ENCODE assay signal across 19 cellular contexts in genomic region chr16:50594332-50595260, GRCh38. TPM values are rescaled to one million over a fixed set of nuclear protein-coding genes. Genes with fewer than 3 reads are reported as not detected.
DNase-seq lines count a peak whose midpoint lies in the region; ATAC-seq, FAIRE-seq and TF ChIP-seq lines count a peak whose summit lies in the region.
"Had no signal": no experiment of that assay in that cellular context is flagged by ENCODE, and none has a peak within 500 bp of the region (broad histone marks: within the 10 kb centered on the region; RNA-seq: fewer than 3 reads in every experiment).

No MANE protein-coding gene starts in this region.

- H3K4me3 ChIP-seq in HepG2 (replicated peaks in 1 of 3; ENCODE audit: insufficient read depth in 1 of 3, low read depth in 2 of 3, low read length in 3 of 3) (no peak overlapping the region), right lobe of liver (no peak overlapping the region), neural progenitor cell (no peak overlapping the region)
- H3K4me3 ChIP-seq: K562, MG63 had no signal

- no peak for DNase-seq in HepG2 (ENCODE audit: low spot score)
- no peak for DNase-seq in right lobe of liver
- DNase-seq in glutamatergic neuron: peak; percentile 12
- no peak for DNase-seq in neural progenitor cell (ENCODE audit: low spot score)
- no peak for DNase-seq in substantia nigra (lab: John Stamatoyannopoulos, UW)
- DNase-seq: CD4-positive, alpha-beta T cell; DMS79 treated with DMSO at 0.1 percent for 48 hours; MG63; NCI-H1092 treated with DMSO at 0.1 percent for 48 hours; NCI-H187; NCI-H446 treated with DMSO at 0.1 percent for 48 hours; NCI-H774; Right ventricle myocardium superior had no signal

- TF ChIP-seq RAD21 in HepG2 (CRISPR knock-in tag; IDR thresholded peaks at IDR 0.05): no peak

- no peak for TF ChIP-seq EP300 in HepG2 (IDR thresholded peaks at IDR 0.05; ENCODE audit: low read depth in 2 of 2, low read length in 2 of 2)
- TF ChIP-seq EP300 in HepG2 (CRISPR knock-in tag; IDR thresholded peaks at IDR 0.05; ENCODE audit: borderline replicate concordance): no peak

- no peak overlapping the region for H3K4me3 Mint-ChIP-seq in glutamatergic neuron (ENCODE audit: unreplicated experiment)
- H3K4me3 Mint-ChIP-seq in neural progenitor cell: no peak overlapping the region
- H3K4me3 Mint-ChIP-seq: B cell; CD4-positive, alpha-beta T cell had no signal

- H4K20me1 ChIP-seq in HepG2 (ENCODE audit: insufficient read depth, low read length) (peaks cover 99% of the 10 kb centered on the region), neural progenitor cell (ENCODE audit: low read depth) (no peaks in the 10 kb centered on the region)

- no peak overlapping the region for H2AFZ ChIP-seq in HepG2 (ENCODE audit: low read length)
- H2AFZ ChIP-seq in neural progenitor cell (replicated peaks): peak overlapping the region; percentile 82

- WGBS in HepG2 (ENCODE audit: low lambda C conversion rate): 94% methylated on average over 16 of the region's 17 CpGs
- WGBS in right lobe of liver (ENCODE audit: insufficient coverage, low coverage, low lambda C conversion rate, missing lambda C conversion rate): 84% methylated on average over 3 of the region's 17 CpGs

- no peak overlapping the region for H3K9ac ChIP-seq in HepG2 (ENCODE audit: insufficient read depth, low read depth, low read length)
- no peak overlapping the region for H3K9ac ChIP-seq in neural progenitor cell

- H3K4me2 ChIP-seq in HepG2 (ENCODE audit: low read depth, low read length) (no peak overlapping the region), neural progenitor cell (no peak overlapping the region)

- TF ChIP-seq CTCF in HepG2 (CRISPR knock-in tag; IDR thresholded peaks at IDR 0.05) (no peak), right lobe of liver (IDR thresholded peaks at IDR 0.05) (no peak), glutamatergic neuron (IDR thresholded peaks at IDR 0.05; ENCODE audit: partially characterized antibody, unreplicated experiment) (no peak), neural progenitor cell (IDR thresholded peaks at IDR 0.05) (no peak)

- no peaks in the 10 kb centered on the region for H3F3A ChIP-seq in neural progenitor cell (ENCODE audit: low read depth)

- H3K4me1 Mint-ChIP-seq in glutamatergic neuron (ENCODE audit: low read depth, unreplicated experiment) (peaks cover 5% of the 10 kb centered on the region), neural progenitor cell (peaks cover 27% of the 10 kb centered on the region)

- peaks cover 3% of the 10 kb centered on the region for H3K9me3 Mint-ChIP-seq in glutamatergic neuron (ENCODE audit: unreplicated experiment)
- no peaks in the 10 kb centered on the region for H3K9me3 Mint-ChIP-seq in neural progenitor cell
- H3K9me3 Mint-ChIP-seq: CD4-positive, alpha-beta T cell had no signal

- CTCF ChIA-PET in HepG2 (lab: Yijun Ruan, JAX; ENCODE audit: low intra/inter-chr PET ratio, low total read pairs): no interaction called here

- H3K27ac ChIP-seq in HepG2 (ENCODE audit: extremely low read length, insufficient read depth, low read length): no peak overlapping the region
- no peak overlapping the region for H3K27ac ChIP-seq in right lobe of liver
- no peak overlapping the region for H3K27ac ChIP-seq in neural progenitor cell
- peak overlapping the region; percentile 14 for H3K27ac ChIP-seq in substantia nigra (ENCODE audit: low read depth, low read length, poor library complexity, severe bottlenecking)

- peaks cover 95% of the 10 kb centered on the region for H3K79me2 ChIP-seq in HepG2 (ENCODE audit: insufficient read depth, low read length)
- no peaks in the 10 kb centered on the region for H3K79me2 ChIP-seq in neural progenitor cell (ENCODE audit: low read depth)

- no peaks in the 10 kb centered on the region for H3K27me3 Mint-ChIP-seq in glutamatergic neuron (ENCODE audit: unreplicated experiment)
- H3K27me3 Mint-ChIP-seq in neural progenitor cell (ENCODE audit: insufficient read depth, low read depth): peaks cover 7% of the 10 kb centered on the region
- H3K27me3 Mint-ChIP-seq: B cell; CD4-positive, alpha-beta T cell had no signal

- H3K4me1 ChIP-seq in HepG2 (ENCODE audit: insufficient read depth, low read length) (peaks cover 80% of the 10 kb centered on the region), right lobe of liver (peaks cover 0 to 20% (median 9%) of the 10 kb centered on the region in 4 donors), neural progenitor cell (peaks cover 14% of the 10 kb centered on the region)

- no peaks in the 10 kb centered on the region for H3K36me3 Mint-ChIP-seq in glutamatergic neuron (ENCODE audit: unreplicated experiment)
- H3K36me3 Mint-ChIP-seq in neural progenitor cell: peaks cover 13% of the 10 kb centered on the region

- TF ChIP-seq POLR2A in HepG2 (IDR thresholded peaks at IDR 0.05; ENCODE audit: insufficient read depth in 1 of 2, low read depth in 2 of 2, low read length in 2 of 2): peak; percentile 18 to 41; a peak in 1 of 4 replicates
- TF ChIP-seq POLR2A in right lobe of liver (IDR thresholded peaks at IDR 0.05): no peak

- POLR2A ChIA-PET in HepG2 (lab: Yijun Ruan, JAX): no interaction called here

- no peak overlapping the region for H3K27ac Mint-ChIP-seq in glutamatergic neuron (ENCODE audit: unreplicated experiment)
- peak overlapping the region; percentile 53 for H3K27ac Mint-ChIP-seq in neural progenitor cell
- H3K27ac Mint-ChIP-seq: B cell; CD4-positive, alpha-beta T cell had no signal

- in situ Hi-C loops in HepG2 (cut with HindIII; ENCODE audit: extremely low pct_ligation_motif_present, low pct_unique_long_range_greater_than_20kb): no loop called here

- ATAC-seq in HepG2 (no peak), right lobe of liver (no peak), GM21786 (IDR thresholded peaks at IDR 0.05; ENCODE audit: unreplicated experiment) (no peak), HG02885 (IDR thresholded peaks at IDR 0.05; ENCODE audit: poor library complexity, unreplicated experiment) (no peak), HG03108 (IDR thresholded peaks at IDR 0.05; ENCODE audit: unreplicated experiment) (no peak)

- H3K36me3 ChIP-seq in HepG2 (replicated peaks in 1 of 2; ENCODE audit: control insufficient read depth in 1 of 2, insufficient read depth in 2 of 2, low read length in 2 of 2): peaks cover 73 to 98% of the 10 kb centered on the region in 2 experiments
- H3K36me3 ChIP-seq in right lobe of liver: no peaks in the 10 kb centered on the region
- no peaks in the 10 kb centered on the region for H3K36me3 ChIP-seq in neural progenitor cell
- H3K36me3 ChIP-seq: MG63 had no signal

- no peak for FAIRE-seq in HepG2 (lab: Jason Lieb, UNC)
- FAIRE-seq: HTR-8/SVneo, K562 had no signal

- intact Hi-C loops in HepG2 (cut with micrococcal nuclease; ENCODE audit: unreplicated experiment): no loop called here
- intact Hi-C loops in right lobe of liver (cut with DNase I): no loop called here

- no peaks in the 10 kb centered on the region for H3K9me3 ChIP-seq in HepG2 (ENCODE audit: low read length)
- no peaks in the 10 kb centered on the region for H3K9me3 ChIP-seq in right lobe of liver
- H3K9me3 ChIP-seq in neural progenitor cell (ENCODE audit: low read depth): no peaks in the 10 kb centered on the region
- H3K9me3 ChIP-seq: MG63 had no signal

- BruUV-seq in HepG2 (replicated peaks; lab: Mats Ljungman, UMichigan): no TSS peak

- H3K27me3 ChIP-seq in HepG2 (ENCODE audit: control insufficient read depth in 1 of 2, insufficient read depth in 2 of 2, low read length in 2 of 2) (no peaks in the 10 kb centered on the region), right lobe of liver (no peaks in the 10 kb centered on the region), neural progenitor cell (no peaks in the 10 kb centered on the region)
- H3K27me3 ChIP-seq: MG63 had no signal

TF ChIP-seq in HepG2, 621 proteins besides CTCF, POLR2A, EP300 and RAD21 (continues in another document):
- peak; percentile 35; the same call in 1 of the 2 replicates for TF ChIP-seq POLR2G (IDR thresholded peaks at IDR 0.05; ENCODE audit: low read depth, low read length)
- no peak for TF ChIP-seq ARHGAP35 (CRISPR knock-in tag; IDR thresholded peaks at IDR 0.05; ENCODE audit: borderline replicate concordance)
- no peak for TF ChIP-seq HNRNPLL (IDR thresholded peaks at IDR 0.05; ENCODE audit: low read depth, low read length, poor library complexity, severe bottlenecking)

RNA-seq across cellular contexts. Expression of gene NKD1, which starts 46.4 kb away (rescaled TPM):
- total RNA-seq in HepG2 (2016; rRNA removed; fragmentation: Illumina TruSeq; extraction: Trizol) (59.0 and 70.4 TPM in 2 replicates), right lobe of liver (1 to 10 TPM in 5 of 6 experiments, under 1 TPM in 1; 0.69 to 2.6 (median 2.1) TPM), glutamatergic neuron (ENCODE audit: unreplicated experiment) (31.3 TPM), neural progenitor cell (ENCODE audit: low replicate concordance) (3.3 and 5.3 TPM in 2 replicates)
- total RNA-seq in HepG2 (2016; cell fraction: cytosol; rRNA removed; fragmentation: Illumina TruSeq; extraction: Trizol; ENCODE audit: low read depth): 19.9 and 25.5 TPM in 2 replicates
- 50.0 and 70.7 TPM in 2 replicates for total RNA-seq in HepG2 (2016; cell fraction: insoluble cytoplasmic fraction; rRNA removed; fragmentation: Illumina TruSeq; extraction: Trizol)
- 136 and 148 TPM in 2 replicates for total RNA-seq in HepG2 (2016; cell fraction: membrane; rRNA removed; fragmentation: Illumina TruSeq; extraction: Trizol)
- total RNA-seq in HepG2 (2016; cell fraction: nucleus; rRNA removed; fragmentation: Illumina TruSeq; extraction: Trizol): 61.9 and 70.6 TPM in 2 replicates
- 86.1 and 121 TPM in 2 replicates for polyA plus RNA-seq in HepG2 (2011; rRNA removed)
- 22.3 and 49.7 TPM in 2 replicates for polyA plus RNA-seq in HepG2 (2011; cell fraction: cytosol; rRNA removed)
- polyA plus RNA-seq in HepG2 (2011; cell fraction: nucleus; rRNA removed): 150 and 275 TPM in 2 replicates
- 58.7 and 76.3 TPM in 2 replicates for polyA plus RNA-seq in HepG2 (2012)
- 106 and 127 TPM in 2 replicates for polyA plus RNA-seq in HepG2 (2016; cell fraction: cytosol; fragmentation: Illumina TruSeq; extraction: Trizol; ENCODE audit: low read depth)
- polyA plus RNA-seq in HepG2 (2016; cell fraction: insoluble cytoplasmic fraction; fragmentation: Illumina TruSeq; extraction: Trizol; ENCODE audit: low read depth): 95.8 and 124 TPM in 2 replicates
- 156 and 170 TPM in 2 replicates for polyA plus RNA-seq in HepG2 (2016; cell fraction: membrane; fragmentation: Illumina TruSeq; extraction: Trizol; ENCODE audit: low read depth)
- 155 and 169 TPM in 2 replicates for polyA plus RNA-seq in HepG2 (2016; cell fraction: nucleus; fragmentation: Illumina TruSeq; extraction: Trizol; ENCODE audit: insufficient read depth, low read depth)
- polyA minus RNA-seq in HepG2 (2011; rRNA and poly(A)+ RNA removed; ENCODE audit: low replicate concordance): 0.02 and 110 TPM in 2 replicates
- 14.3 and 28.8 TPM in 2 replicates for polyA minus RNA-seq in HepG2 (2011; cell fraction: cytosol; rRNA and poly(A)+ RNA removed)
- 43.1 and 57.6 TPM in 2 replicates for polyA minus RNA-seq in HepG2 (2011; cell fraction: nucleus; rRNA and poly(A)+ RNA removed)
